In the genomic region with DNA sequence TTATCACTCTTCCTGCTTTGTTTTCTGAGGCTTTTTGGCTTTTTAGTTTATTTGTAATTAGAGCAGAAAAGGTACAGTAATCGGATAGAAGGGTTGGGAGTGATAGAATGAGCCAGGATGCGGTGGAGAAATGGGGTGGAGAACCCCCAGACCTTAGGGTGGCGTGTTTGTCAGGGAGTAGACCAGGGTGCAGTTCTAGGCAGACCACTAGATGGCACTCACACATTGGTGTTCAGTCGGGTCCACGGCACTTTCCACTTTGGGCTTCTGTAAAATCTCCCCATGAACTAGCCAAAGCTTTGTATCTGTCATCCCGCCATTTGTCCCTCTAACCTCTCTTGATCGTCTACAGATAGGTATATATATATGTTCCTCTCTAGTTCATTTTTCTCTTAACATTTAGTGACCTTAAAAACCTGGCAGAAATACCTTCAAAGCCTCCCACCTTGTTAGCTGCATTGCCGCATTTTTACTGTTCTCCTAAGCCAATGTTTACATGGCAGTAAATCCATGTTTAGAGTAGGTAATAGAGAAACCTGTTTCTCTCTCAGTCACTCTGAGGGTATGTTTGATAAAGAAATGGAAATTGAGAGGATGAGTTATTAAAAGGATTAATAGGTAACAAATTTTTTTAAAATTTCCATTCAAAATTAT, we compare ENCODE assay signal across 8 cellular contexts. TPM values are rescaled to one million over a fixed set of nuclear protein-coding genes. Genes with fewer than 3 reads are reported as not detected.
DNase-seq lines count a peak whose midpoint lies in the region; ATAC-seq and TF ChIP-seq lines count a peak whose summit lies in the region.

No MANE protein-coding gene starts in this region.

- TF ChIP-seq POLR2A in prostate gland (IDR thresholded peaks at IDR 0.05) (no peak), vagina (IDR thresholded peaks at IDR 0.05) (no peak)

- peaks cover 2% of the 10 kb centered on the region for H3K27me3 Mint-ChIP-seq in activated naive CD8-positive, alpha-beta T cell treated with anti-CD3 and anti-CD28 coated beads, Interleukin-2, amount 10 ng/mL, durations not matched to agents 7 days and 5 days

- H3K4me3 Mint-ChIP-seq in activated naive CD8-positive, alpha-beta T cell treated with anti-CD3 and anti-CD28 coated beads, Interleukin-2, amount 10 ng/mL, durations not matched to agents 7 days and 5 days = peak overlapping the region; percentile 65

- H3K36me3 Mint-ChIP-seq in activated naive CD8-positive, alpha-beta T cell treated with anti-CD3 and anti-CD28 coated beads, Interleukin-2, amount 10 ng/mL, durations not matched to agents 7 days and 5 days = no peaks in the 10 kb centered on the region

- no peaks in the 10 kb centered on the region for H3K9me3 Mint-ChIP-seq in activated naive CD8-positive, alpha-beta T cell treated with anti-CD3 and anti-CD28 coated beads, Interleukin-2, amount 10 ng/mL, durations not matched to agents 7 days and 5 days

- H3K4me2 ChIP-seq in SU-DHL-6 (ENCODE audit: low read depth, low read length, poor library complexity, severe bottlenecking) = no peak overlapping the region

- no peak overlapping the region for H3K27ac ChIP-seq in SU-DHL-6 (ENCODE audit: low read depth, low read length)
- H3K27ac ChIP-seq in prostate gland = no peak overlapping the region
- no peak overlapping the region for H3K27ac ChIP-seq in vagina

- no peaks in the 10 kb centered on the region for H4K20me1 ChIP-seq in SU-DHL-6 (ENCODE audit: low read depth, low read length)

- no peaks in the 10 kb centered on the region for H3K4me1 ChIP-seq in prostate gland (replicated peaks)
- H3K4me1 ChIP-seq in vagina = peaks cover 18% of the 10 kb centered on the region

- H3K9me3 ChIP-seq in SU-DHL-6 (ENCODE audit: insufficient read depth, low read length) = no peaks in the 10 kb centered on the region
- no peaks in the 10 kb centered on the region for H3K9me3 ChIP-seq in prostate gland
- H3K9me3 ChIP-seq in vagina = no peaks in the 10 kb centered on the region

- no peaks in the 10 kb centered on the region for H3K79me2 ChIP-seq in SU-DHL-6 (ENCODE audit: insufficient read depth, low read length)

- no peak overlapping the region for H3K9ac ChIP-seq in SU-DHL-6 (ENCODE audit: low read length)

- no peaks in the 10 kb centered on the region for H3K36me3 ChIP-seq in SU-DHL-6 (ENCODE audit: low read length)
- no peaks in the 10 kb centered on the region for H3K36me3 ChIP-seq in prostate gland
- H3K36me3 ChIP-seq in vagina = no peaks in the 10 kb centered on the region

- peak; percentile 77 for DNase-seq in ELR (ENCODE audit: low read depth)
- DNase-seq in NCI-H1105 treated with DMSO at 0.1 percent for 48 hours (lab: John Stamatoyannopoulos, UW) = peak; percentile 58
- DNase-seq in activated naive CD8-positive, alpha-beta T cell treated with anti-CD3 and anti-CD28 coated beads, Interleukin-2, amount 10 ng/mL, durations not matched to agents 7 days and 5 days = peak; percentile 73
- DNase-seq in cardiac septum (ENCODE audit: low spot score) = peak; percentile 82
- peak; percentile 81 for DNase-seq in prostate gland (ENCODE audit: low spot score)
- DNase-seq in vagina (ENCODE audit: extremely low spot score in 2 of 2) = no peak

- peak overlapping the region; percentile 92 for H3K27ac Mint-ChIP-seq in activated naive CD8-positive, alpha-beta T cell treated with anti-CD3 and anti-CD28 coated beads, Interleukin-2, amount 10 ng/mL, durations not matched to agents 7 days and 5 days

- H3K9me2 ChIP-seq in SU-DHL-6 (replicated peaks; ENCODE audit: insufficient read depth, low read length) = no peaks in the 10 kb centered on the region

- POLR2A ChIA-PET in activated naive CD8-positive, alpha-beta T cell treated with anti-CD3 and anti-CD28 coated beads, Interleukin-2, amount 10 ng/mL, durations not matched to agents 7 days and 5 days (lab: Charles Lee) = interaction anchor here (0.6 to 1.5 kb wide), 2 partner anchors 44 to 433 kb away, joined by 3 to 4 read pairs; a partner anchor contains a TSS

- H2AFZ ChIP-seq in SU-DHL-6 (ENCODE audit: low read depth, low read length, severe bottlenecking) = no peak overlapping the region

- ATAC-seq in HG02571 (IDR thresholded peaks at IDR 0.05; ENCODE audit: unreplicated experiment) = peak; percentile 61
- ATAC-seq in activated naive CD8-positive, alpha-beta T cell treated with anti-CD3 and anti-CD28 coated beads, Interleukin-2, amount 10 ng/mL, durations not matched to agents 7 days and 5 days (ENCODE audit: low read depth) = peak; percentile 37

- no peak overlapping the region for H3K4me3 ChIP-seq in SU-DHL-6 (ENCODE audit: insufficient read depth, low read length, poor library complexity, severe bottlenecking)
- H3K4me3 ChIP-seq in prostate gland = no peak overlapping the region
- H3K4me3 ChIP-seq in vagina = no peak overlapping the region

- no peaks in the 10 kb centered on the region for H3F3A ChIP-seq in SU-DHL-6 (ENCODE audit: insufficient read depth)

- WGBS in prostate gland = 11% methylated on average over 8 of the region's 8 CpGs

- peak; percentile 88 for TF ChIP-seq CTCF in SU-DHL-6 (IDR thresholded peaks at IDR 0.05; ENCODE audit: insufficient read depth, low read length, poor library complexity, severe bottlenecking)
- peak; percentile 84 to 92 (median 88) for TF ChIP-seq CTCF in prostate gland (IDR thresholded peaks at IDR 0.05)
- peak; percentile 72 to 94 (median 85) for TF ChIP-seq CTCF in vagina (IDR thresholded peaks at IDR 0.05)

- no peaks in the 10 kb centered on the region for H3K27me3 ChIP-seq in SU-DHL-6 (ENCODE audit: low read length)
- no peaks in the 10 kb centered on the region for H3K27me3 ChIP-seq in prostate gland (replicated peaks; ENCODE audit: insufficient read depth)
- H3K27me3 ChIP-seq in vagina = no peaks in the 10 kb centered on the region

- H3K4me1 Mint-ChIP-seq in activated naive CD8-positive, alpha-beta T cell treated with anti-CD3 and anti-CD28 coated beads, Interleukin-2, amount 10 ng/mL, durations not matched to agents 7 days and 5 days = peaks cover 31% of the 10 kb centered on the region

- intact Hi-C loops in cardiac septum (cut with DNase I) = loop anchor here (5.0 kb wide), 2 partner anchors 261 to 326 kb away; a partner anchor contains a TSS
- intact Hi-C loops in prostate gland (cut with DNase I) = loop anchor here (5.0 kb wide), 1 partner anchor 581 kb away; no protein-coding TSS in a partner anchor
- intact Hi-C loops in vagina (cut with DNase I) = loop anchor here (10.0 kb wide), 2 partner anchors 579 to 859 kb away; no protein-coding TSS in a partner anchor

RNA-seq across cellular contexts. Expression of a gene that starts 49.7 kb away (rescaled TPM):
- total RNA-seq in activated naive CD8-positive, alpha-beta T cell treated with anti-CD3 and anti-CD28 coated beads, Interleukin-2, amount 10 ng/mL, durations not matched to agents 7 days and 5 days = 10 to 100 TPM in 1 of 2 experiments, 1 to 10 TPM in 1; 9.1 to 10.1 TPM
- total RNA-seq in cardiac septum = 25.5 TPM
- 10 to 100 TPM in 1 of 2 donors, 1 to 10 TPM in 1; 5.3 to 21.1 TPM for total RNA-seq in prostate gland
- total RNA-seq in vagina = 8.8 TPM

Comparison
In these comparisons a context has a peak if more than half of its experiments do, and no peak if none do; other contexts are left out.
1. DNase-seq: peak in ELR (single experiment), NCI-H1105 treated with DMSO at 0.1 percent for 48 hours (single experiment), activated naive CD8-positive, alpha-beta T cell treated with anti-CD3 and anti-CD28 coated beads, Interleukin-2, amount 10 ng/mL, durations not matched to agents 7 days and 5 days (single experiment), cardiac septum (single experiment) and prostate gland (single experiment); none in vagina (0 of 2).
2. Peak in every context shown above with its lines, with median percentiles within 50 percentile points of each other: CTCF ChIP-seq.